Comparison of ENCODE assay signal across 19 cellular contexts in genomic region chr18:36640005-36640952, GRCh38.
DNase-seq lines count a peak whose midpoint lies in the region; ATAC-seq, FAIRE-seq and TF ChIP-seq lines count a peak whose summit lies in the region.
"Had no signal": no experiment of that assay in that cellular context is flagged by ENCODE, and none has a peak within 500 bp of the region (broad histone marks: within the 10 kb centered on the region; RNA-seq: fewer than 3 reads in every experiment).

No MANE protein-coding gene starts in this region.

- DNase-seq in AG20443 (ENCODE audit: low spot score) (peak; percentile 30), RCC 7860 (ENCODE audit: low spot score) (no peak), kidney tubule cell (ENCODE audit: low spot score) (peak; percentile 16), right lobe of liver (no peak), SIG-M5 treated with dmso at 0.1 percent for 504 hours (lab: John Stamatoyannopoulos, UW; ENCODE audit: unreplicated experiment) (no peak), CD1c-positive myeloid dendritic cell (ENCODE audit: extremely low spot score) (no peak), germinal center (ENCODE audit: low spot score) (no peak)
- DNase-seq: DMS79, NCI-H1048, NCI-H2107, NCI-H226, NCI-H526 treated with DMSO at 0.1 percent for 48 hours, OCI-M1 had no signal

- H3K27me3 ChIP-seq in rectal smooth muscle tissue (ENCODE audit: control insufficient read depth, insufficient read depth, low read length) (no peaks in the 10 kb centered on the region), right lobe of liver (no peaks in the 10 kb centered on the region)

- intact Hi-C loops in right lobe of liver (cut with DNase I), result no loop called here

- no peak for ATAC-seq in right lobe of liver
- ATAC-seq: GM12878, K562 had no signal

- H3K36me3 ChIP-seq in rectal smooth muscle tissue (ENCODE audit: control insufficient read depth, insufficient read depth, low read length), result no peaks in the 10 kb centered on the region
- H3K36me3 ChIP-seq in right lobe of liver, result no peaks in the 10 kb centered on the region
- H3K36me3 ChIP-seq: HAP-1 had no signal

- H3K4me3 ChIP-seq in rectal smooth muscle tissue (ENCODE audit: low read length) (no peak overlapping the region), right lobe of liver (no peak overlapping the region)
- H3K4me3 ChIP-seq: GM12878, HAP-1, K562 had no signal

- H3K9ac ChIP-seq in rectal smooth muscle tissue (ENCODE audit: low read length), result no peak overlapping the region

- 37% methylated on average over 7 of the region's 8 CpGs for WGBS in right lobe of liver (ENCODE audit: insufficient coverage, low coverage, low lambda C conversion rate, missing lambda C conversion rate)

- TF ChIP-seq CTCF in right lobe of liver (IDR thresholded peaks at IDR 0.05), result no peak

- peak; percentile 14 for FAIRE-seq in RCC 7860 (lab: Jason Lieb, UNC)
- FAIRE-seq: GM12878, K562 had no signal

- H3K27ac ChIP-seq in rectal smooth muscle tissue (ENCODE audit: low read depth, low read length) (peak overlapping the region; percentile 67), right lobe of liver (no peak overlapping the region)
- H3K27ac ChIP-seq: C4-2B, HL-60 had no signal

- H3K4me1 ChIP-seq in rectal smooth muscle tissue (ENCODE audit: control insufficient read depth, insufficient read depth, low read length) (peaks cover 14% of the 10 kb centered on the region), right lobe of liver (no peaks in the 10 kb centered on the region)
- H3K4me1 ChIP-seq: HAP-1 had no signal

- no peak for TF ChIP-seq POLR2A in right lobe of liver (IDR thresholded peaks at IDR 0.05)

- no peaks in the 10 kb centered on the region for H3K9me3 ChIP-seq in right lobe of liver
- H3K9me3 ChIP-seq: HAP-1 had no signal

Comparison
In these comparisons a context has a peak if more than half of its experiments do, and no peak if none do; other contexts are left out.
1. DNase-seq: peak in AG20443 (single experiment) and kidney tubule cell (single experiment); none in RCC 7860 (single experiment), right lobe of liver (0 of 3), SIG-M5 treated with dmso at 0.1 percent for 504 hours (single experiment), CD1c-positive myeloid dendritic cell (single experiment) and germinal center (single experiment).